8 cellular contexts compared by ENCODE assay signal in the genomic region with DNA sequence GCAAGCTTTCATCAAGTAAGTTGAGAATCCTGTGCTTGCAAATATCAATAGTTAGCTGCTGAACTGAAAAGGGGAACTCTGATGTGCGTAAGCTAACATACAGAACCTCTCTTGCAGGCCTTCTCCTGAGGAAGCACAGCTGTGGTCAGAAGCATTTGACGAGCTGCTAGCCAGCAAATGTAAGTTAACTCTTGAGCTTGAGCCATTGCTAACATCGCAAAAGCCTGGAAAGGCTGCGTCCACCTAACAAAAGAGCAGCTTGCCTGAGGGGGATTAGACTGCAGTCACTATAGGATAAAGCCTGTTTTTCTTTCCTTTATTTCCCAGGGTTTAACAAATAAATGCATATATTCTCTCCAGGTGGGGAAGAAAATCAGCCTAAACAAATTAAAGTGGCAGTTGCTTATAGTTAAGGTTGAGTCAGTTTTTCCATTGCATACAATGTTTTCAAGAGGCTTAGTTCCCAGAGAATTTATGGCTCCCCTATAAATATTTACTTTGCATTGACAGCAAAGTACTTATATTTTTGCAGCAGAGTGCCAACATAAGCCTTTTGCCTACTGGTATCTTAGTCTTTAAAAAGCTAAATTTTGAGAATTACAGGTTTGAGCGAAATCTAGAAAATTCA. TPM values are rescaled to one million over a fixed set of nuclear protein-coding genes. Genes with fewer than 3 reads are reported as not detected.
DNase-seq lines count a peak whose midpoint lies in the region; ATAC-seq and TF ChIP-seq lines count a peak whose summit lies in the region.

No MANE protein-coding gene starts in this region.

- ATAC-seq in HG02678 (IDR thresholded peaks at IDR 0.05; ENCODE audit: unreplicated experiment) (peak; percentile 18), SK-N-SH treated with all-trans-retinoic acid at 6 μM for 48 hours (no peak), psoas muscle (no peak), HG02938 (IDR thresholded peaks at IDR 0.05; ENCODE audit: unreplicated experiment) (no peak), HG02840 (IDR thresholded peaks at IDR 0.05; ENCODE audit: low FRiP score, unreplicated experiment) (no peak)

- TF ChIP-seq POLR2A in esophagus squamous epithelium (IDR thresholded peaks at IDR 0.05) = peak in 1 of 4 donors; percentile 16

- H3K27ac ChIP-seq in esophagus squamous epithelium = peak overlapping the region; percentile 84 to 96 (median 90)
- no peak overlapping the region for H3K27ac ChIP-seq in psoas muscle

- DNase-seq in esophagus squamous epithelium (lab: John Stamatoyannopoulos, UW) = no peak
- DNase-seq in psoas muscle = no peak
- DNase-seq in activated CD8-positive, alpha-beta memory T cell treated with anti-CD3 and anti-CD28 coated beads, Interleukin-2, amount 50 U/mL, for 4 hours = no peak

- H3K36me3 ChIP-seq in esophagus squamous epithelium (peaks cover 0 to 20% (median 0%) of the 10 kb centered on the region in 3 donors), psoas muscle (ENCODE audit: insufficient read depth in 1 of 2, low read depth in 1 of 2) (peaks cover 0 to 12% of the 10 kb centered on the region in 2 donors)

- intact Hi-C loops in esophagus squamous epithelium (cut with DNase I) = no loop called here
- intact Hi-C loops in psoas muscle (cut with DNase I) = no loop called here

- TF ChIP-seq CTCF in esophagus squamous epithelium (IDR thresholded peaks at IDR 0.05) = no peak
- no peak for TF ChIP-seq CTCF in psoas muscle (IDR thresholded peaks at IDR 0.05)

- peak overlapping the region; percentile 10 for H3K4me3 ChIP-seq in GM08714 (ENCODE audit: low read length)
- peak overlapping the region; percentile 48 to 86 (median 72) for H3K4me3 ChIP-seq in esophagus squamous epithelium
- peak overlapping the region; percentile 13 for H3K4me3 ChIP-seq in psoas muscle

- WGBS in esophagus squamous epithelium, 2 donors = 51 to 83% methylated on average over 5 of the region's 5 CpGs
- WGBS in psoas muscle, 3 donors = 64 to 76% (median 66%) methylated on average over 5 of the region's 5 CpGs

- H3K4me1 ChIP-seq in esophagus squamous epithelium (peaks cover 0 to 42% (median 13%) of the 10 kb centered on the region in 3 donors), psoas muscle (peaks cover 14% of the 10 kb centered on the region)

- H3K27me3 ChIP-seq in esophagus squamous epithelium (no peaks in the 10 kb centered on the region), psoas muscle (ENCODE audit: insufficient read depth in 3 of 3, low read length in 2 of 3) (no peaks in the 10 kb centered on the region)

- H3K9me3 ChIP-seq in esophagus squamous epithelium (no peaks in the 10 kb centered on the region), psoas muscle (no peaks in the 10 kb centered on the region)

TF ChIP-seq in SK-N-SH treated with all-trans-retinoic acid at 6 μM for 48 hours, 23 proteins besides CTCF, POLR2A, EP300 and RAD21:
- TF ChIP-seq ZC3H10 (CRISPR knock-in tag; IDR thresholded peaks at IDR 0.05) (no peak), TOX (CRISPR knock-in tag; IDR thresholded peaks at IDR 0.05; ENCODE audit: borderline replicate concordance) (peak; percentile 78; the same call in 1 of the 2 replicates)

RNA-seq across cellular contexts. Expression of a gene that starts 1.5 kb away (rescaled TPM):
- total RNA-seq in esophagus squamous epithelium (100 to 1,000 TPM in 1 of 4 donors, 10 to 100 TPM in 2, 1 to 10 TPM in 1; 7.9 to 115 (median 26.6) TPM), psoas muscle (1 to 10 TPM; 3.5 to 4.7 (median 3.8) TPM)
- polyA plus RNA-seq in psoas muscle = 10 to 100 TPM in 1 of 3 donors, 1 to 10 TPM in 2; 1.9 to 47.6 (median 4.5) TPM

Comparison
In these comparisons a context has a peak if more than half of its experiments do, and no peak if none do; other contexts are left out.
1. H3K4me3 ChIP-seq: peak in every context shown above with its lines; median percentile 72 in esophagus squamous epithelium; 13 in psoas muscle; 10 in GM08714.